ENCODE assay signal across 1 cellular context in genomic region chr12:56020437-56021189, GRCh38.
TF ChIP-seq lines count a peak whose summit lies in the region.

Gene IKZF4 (plus strand): TSS chr12:56021043. CDS start chr12:56021494, 451 bp downstream.

TF ChIP-seq in H1, 55 proteins besides CTCF, POLR2A, EP300 and RAD21 (continued from another document):
- TF ChIP-seq SP1 (IDR thresholded peaks at IDR 0.05; ENCODE audit: low read depth, low read length): peak; percentile 47; the same call in 1 of the 2 replicates
- peak; percentile 43 to 76; a peak in 2 of 4 replicates for TF ChIP-seq SIN3A (conservative IDR thresholded peaks at IDR 0.05 in 1 of 2, IDR thresholded peaks at IDR 0.05 in 1 of 2; ENCODE audit: low read depth in 1 of 2, low read length in 2 of 2)
